ENCODE assay signal across 8 cellular contexts in genomic region chr1:52702886-52703787, GRCh38. TPM values are rescaled to one million over a fixed set of nuclear protein-coding genes. Genes with fewer than 3 reads are reported as not detected.
DNase-seq lines count a peak whose midpoint lies in the region; ATAC-seq and TF ChIP-seq lines count a peak whose summit lies in the region.

No MANE protein-coding gene starts in this region.

- H3K36me3 Mint-ChIP-seq in activated T-helper 2 cell treated with anti-CD3 and anti-CD28 coated beads, Interferon-gamma antibody, Interleukin-2, Interleukin-4, amounts not matched to agents 10 μg/mL and 5 μg/mL and 100 μg/mL, durations not matched to agents 14 hours and 24 hours and 36 hours (ENCODE audit: low read depth): no peaks in the 10 kb centered on the region
- H3K36me3 Mint-ChIP-seq in naive B cell: no peaks in the 10 kb centered on the region

- peaks cover 0 to 21% (median 2%) of the 10 kb centered on the region in 4 donors for H3K4me1 ChIP-seq in Peyer's patch

- peak; percentile 90 for ATAC-seq in GM19463 (IDR thresholded peaks at IDR 0.05; ENCODE audit: unreplicated experiment)
- ATAC-seq in naive B cell (ENCODE audit: low read depth in 2 of 2): peak; percentile 87 to 89

- TF ChIP-seq POLR2A in Peyer's patch (IDR thresholded peaks at IDR 0.05): peak; percentile 27 to 49

- H3K9me3 Mint-ChIP-seq in activated T-helper 2 cell treated with anti-CD3 and anti-CD28 coated beads, Interferon-gamma antibody, Interleukin-2, Interleukin-4, amounts not matched to agents 10 μg/mL and 5 μg/mL and 100 μg/mL, durations not matched to agents 14 hours and 24 hours and 36 hours: no peaks in the 10 kb centered on the region
- no peaks in the 10 kb centered on the region for H3K9me3 Mint-ChIP-seq in naive B cell

- no peaks in the 10 kb centered on the region for H3K36me3 ChIP-seq in Peyer's patch

- peaks cover under 1% of the 10 kb centered on the region for H3K27me3 Mint-ChIP-seq in activated T-helper 2 cell treated with anti-CD3 and anti-CD28 coated beads, Interferon-gamma antibody, Interleukin-2, Interleukin-4, amounts not matched to agents 10 μg/mL and 5 μg/mL and 100 μg/mL, durations not matched to agents 14 hours and 24 hours and 36 hours (ENCODE audit: low read depth)
- H3K27me3 Mint-ChIP-seq in naive B cell: peaks cover 2 to 5% (median 3%) of the 10 kb centered on the region in 3 donors

- H3K4me3 Mint-ChIP-seq in activated T-helper 2 cell treated with anti-CD3 and anti-CD28 coated beads, Interferon-gamma antibody, Interleukin-2, Interleukin-4, amounts not matched to agents 10 μg/mL and 5 μg/mL and 100 μg/mL, durations not matched to agents 14 hours and 24 hours and 36 hours (ENCODE audit: low read depth): peak overlapping the region; percentile 83
- peak overlapping the region; percentile 81 to 97 (median 89) for H3K4me3 Mint-ChIP-seq in naive B cell

- DNase-seq in C1 segment of cervical spinal cord (lab: John Stamatoyannopoulos, UW) (peak; percentile 78 to 96 (median 88)), HPDE6-E6E7 (ENCODE audit: extremely low spot score) (peak; percentile 93), Peyer's patch (peak; percentile 87 to 96 (median 92)), fibroblast of mammary gland (ENCODE audit: low read depth) (peak; percentile 88), naive B cell (peak; percentile 82)
- peak; percentile 81 for DNase-seq in activated T-helper 2 cell treated with anti-CD3 and anti-CD28 coated beads, Interferon-gamma antibody, Interleukin-2, Interleukin-4, amounts not matched to agents 10 μg/mL and 5 μg/mL and 100 μg/mL, durations not matched to agents 14 hours and 24 hours and 36 hours (ENCODE audit: low spot score)
- peak; percentile 59 to 87 for DNase-seq in stimulated activated CD8-positive, alpha-beta memory T cell treated with anti-CD3 and anti-CD28 coated beads, Interleukin-7, amount 100 ng/mL, for 48 hours (ENCODE audit: extremely low read depth in 1 of 2, low read depth in 1 of 2)

- peak overlapping the region; percentile 80 for H3K27ac Mint-ChIP-seq in activated T-helper 2 cell treated with anti-CD3 and anti-CD28 coated beads, Interferon-gamma antibody, Interleukin-2, Interleukin-4, amounts not matched to agents 10 μg/mL and 5 μg/mL and 100 μg/mL, durations not matched to agents 14 hours and 24 hours and 36 hours
- H3K27ac Mint-ChIP-seq in naive B cell: peak overlapping the region; percentile 93 to 99 (median 98)

- no peaks in the 10 kb centered on the region for H3K27me3 ChIP-seq in Peyer's patch

- peak overlapping the region; percentile 83 to 89 (median 84) for H3K27ac ChIP-seq in Peyer's patch

- no peaks in the 10 kb centered on the region for H3K9me3 ChIP-seq in Peyer's patch

- peaks cover 19% of the 10 kb centered on the region for H3K4me1 Mint-ChIP-seq in activated T-helper 2 cell treated with anti-CD3 and anti-CD28 coated beads, Interferon-gamma antibody, Interleukin-2, Interleukin-4, amounts not matched to agents 10 μg/mL and 5 μg/mL and 100 μg/mL, durations not matched to agents 14 hours and 24 hours and 36 hours (ENCODE audit: low read depth)
- peaks cover 15 to 31% (median 24%) of the 10 kb centered on the region in 3 donors for H3K4me1 Mint-ChIP-seq in naive B cell

- peak overlapping the region; percentile 39 to 58 (median 51) for H3K4me3 ChIP-seq in Peyer's patch
- peak overlapping the region; percentile 64 for H3K4me3 ChIP-seq in fibroblast of mammary gland (ENCODE audit: control insufficient read depth, low read depth, low read length)

- TF ChIP-seq CTCF in Peyer's patch (IDR thresholded peaks at IDR 0.05): peak in 1 of 6 experiments; percentile 3
- TF ChIP-seq CTCF in fibroblast of mammary gland (conservative IDR thresholded peaks at IDR 0.05; ENCODE audit: control insufficient read depth, insufficient read depth, low read depth, low read length): no peak

- intact Hi-C loops in activated T-helper 2 cell treated with anti-CD3 and anti-CD28 coated beads, Interferon-gamma antibody, Interleukin-2, Interleukin-4, amounts not matched to agents 10 μg/mL and 5 μg/mL and 100 μg/mL, durations not matched to agents 14 hours and 24 hours and 36 hours (cut with micrococcal nuclease): loop anchor here (2.0 to 10.0 kb wide), 4 partner anchors 24 to 492 kb away; partner anchors contain the start of genes CPT2, ECHDC2, SCP2 and ZYG11A

RNA-seq across cellular contexts. Expression of gene COA7, which starts 5.0 kb away (rescaled TPM):
- total RNA-seq in Peyer's patch: 10 to 100 TPM in 1 of 4 donors, 1 to 10 TPM in 3; 5.9 to 17.0 (median 9.4) TPM
- 31.5 and 34.2 TPM in 2 replicates for total RNA-seq in activated T-helper 2 cell treated with anti-CD3 and anti-CD28 coated beads, Interferon-gamma antibody, Interleukin-2, Interleukin-4, amounts not matched to agents 10 μg/mL and 5 μg/mL and 100 μg/mL, durations not matched to agents 14 hours and 24 hours and 36 hours
- polyA plus RNA-seq in naive B cell (ENCODE audit: low read depth in 6 of 6): 1 to 10 TPM; 1.3 to 2.3 (median 1.8) TPM

RNA-seq across cellular contexts. Expression of gene ZYG11B, which starts 23.1 kb away (rescaled TPM):
- total RNA-seq in Peyer's patch: 10 to 100 TPM; 21.4 to 36.3 (median 27.8) TPM
- 12.7 and 13.2 TPM in 2 replicates for total RNA-seq in activated T-helper 2 cell treated with anti-CD3 and anti-CD28 coated beads, Interferon-gamma antibody, Interleukin-2, Interleukin-4, amounts not matched to agents 10 μg/mL and 5 μg/mL and 100 μg/mL, durations not matched to agents 14 hours and 24 hours and 36 hours
- polyA plus RNA-seq in naive B cell (ENCODE audit: low read depth in 6 of 6): 10 to 100 TPM in 5 of 6 donors, 1 to 10 TPM in 1; 6.8 to 14.2 (median 12.9) TPM

Comparison
In these comparisons a context has a peak if more than half of its experiments do, and no peak if none do; other contexts are left out.
1. Peak in every context shown above with its lines: DNase-seq, ATAC-seq, H3K4me3 ChIP-seq and H3K27ac ChIP-seq.